Comparison of ENCODE assay signal across 10 cellular contexts in the genomic region with DNA sequence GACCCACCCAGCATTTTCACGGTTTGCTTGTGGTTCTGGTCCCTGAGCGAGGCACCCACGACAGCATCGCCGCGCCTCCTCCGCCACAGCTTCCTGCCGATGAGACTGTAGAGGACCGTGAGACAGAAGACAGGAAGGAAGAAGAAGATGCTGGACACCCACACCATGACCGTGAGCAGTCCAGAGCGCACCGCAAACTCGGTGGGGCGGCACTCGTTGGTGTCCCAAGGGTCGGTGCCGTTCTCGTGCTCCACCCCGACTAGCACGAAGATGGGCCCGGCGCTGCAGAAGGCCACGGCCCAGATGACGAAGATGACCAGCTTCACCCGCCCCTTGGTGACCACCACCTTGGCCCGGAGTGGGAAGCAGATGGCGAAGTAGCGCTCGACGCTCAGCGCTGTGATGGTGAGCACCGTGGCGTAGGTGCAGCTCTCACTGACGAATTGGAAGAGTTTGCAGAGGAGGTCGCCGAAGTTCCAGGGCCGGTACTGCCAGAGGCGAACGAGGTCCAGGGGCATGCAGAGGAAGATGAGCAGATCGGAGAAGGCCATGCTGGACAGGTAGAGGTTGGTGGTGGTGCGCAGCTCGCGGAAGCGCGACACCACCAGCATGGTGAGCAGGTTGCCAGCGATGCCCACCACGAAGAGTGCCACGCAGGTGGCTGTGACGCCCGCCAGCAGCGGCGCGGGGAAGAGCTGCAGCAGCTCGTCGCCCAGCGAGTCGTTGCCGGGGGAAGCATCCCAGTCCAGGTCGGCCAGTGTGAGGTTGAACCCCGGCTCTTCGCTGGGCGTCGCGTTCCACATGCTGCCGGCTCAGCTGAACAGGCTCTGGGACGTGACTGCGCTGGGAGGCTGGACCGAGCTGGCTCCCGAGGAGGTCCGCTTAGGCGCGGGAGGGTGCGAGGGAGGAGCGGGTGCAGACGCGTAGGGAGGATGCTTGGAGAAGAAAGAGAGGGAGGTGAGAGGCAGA. TPM values are rescaled to one million over a fixed set of nuclear protein-coding genes. Genes with fewer than 3 reads are reported as not detected.
DNase-seq lines count a peak whose midpoint lies in the region; ATAC-seq and TF ChIP-seq lines count a peak whose summit lies in the region.
"Had no signal": no experiment of that assay in that cellular context is flagged by ENCODE, and none has a peak within 500 bp of the region (broad histone marks: within the 10 kb centered on the region; RNA-seq: fewer than 3 reads in every experiment).

TSS of gene GHSR (minus strand) at position 846 of the 969 bp plus-strand sequence. CDS start at position 803, 43 bp downstream.

- H3K36me3 ChIP-seq in CD8-positive, alpha-beta memory T cell (ENCODE audit: insufficient read depth, low read length) = no peaks in the 10 kb centered on the region
- H3K36me3 ChIP-seq in IMR-90 (ENCODE audit: control insufficient read depth, insufficient read depth, low read length) = no peaks in the 10 kb centered on the region
- no peaks in the 10 kb centered on the region for H3K36me3 ChIP-seq in WERI-Rb-1

- 12% methylated on average over 59 of the region's 76 CpGs; no CpG with 5 or more reads in 1 of the 2 experiments for WGBS in IMR-90 (ENCODE audit: extremely low coverage in 2 of 2, insufficient read length in 1 of 2), 2 experiments

- H3K36me3 Mint-ChIP-seq in CD8-positive, alpha-beta memory T cell = peaks cover 0 to 3% (median 0%) of the 10 kb centered on the region in 3 donors
- no peaks in the 10 kb centered on the region for H3K36me3 Mint-ChIP-seq in activated naive CD8-positive, alpha-beta T cell treated with anti-CD3 and anti-CD28 coated beads, Interleukin-2, amount 50 U/mL, for 24 hours (ENCODE audit: low read depth)
- H3K36me3 Mint-ChIP-seq in naive thymus-derived CD8-positive, alpha-beta T cell = peaks cover 0 to 19% (median 0%) of the 10 kb centered on the region in 3 donors

- POLR2A ChIA-PET in CD8-positive, alpha-beta memory T cell (lab: Charles Lee) = no interaction called here
- POLR2A ChIA-PET in IMR-90 (lab: Charles Lee; ENCODE audit: unreplicated experiment) = interaction anchor here (0.6 kb wide), 1 partner anchor 598 kb away, joined by 3 read pairs; no protein-coding TSS in a partner anchor
- POLR2A ChIA-PET in naive thymus-derived CD8-positive, alpha-beta T cell (lab: Charles Lee) = no interaction called here

- H4K20me1 ChIP-seq in IMR-90 (ENCODE audit: insufficient read depth, low read length) = peaks cover 3% of the 10 kb centered on the region; the same call in 1 of the 2 replicates

- H3K27ac ChIP-seq in CD8-positive, alpha-beta memory T cell (ENCODE audit: low read depth, low read length) = no peak within 1 kb of the TSS
- H3K27ac ChIP-seq in IMR-90 (ENCODE audit: insufficient read depth, low read length) (no peak within 1 kb of the TSS), WERI-Rb-1 (no peak within 1 kb of the TSS)

- H4K5ac ChIP-seq in IMR-90 (ENCODE audit: low read depth, low read length) = no peak within 1 kb of the TSS

- in situ Hi-C loops in IMR-90 (cut with MboI; ENCODE audit: low sequenced_read_pairs) = no loop called here

- no peak for TF ChIP-seq POLR2A in IMR-90 (IDR thresholded peaks at IDR 0.05; ENCODE audit: low read depth, low read length)

- BruUV-seq in IMR-90 (replicated peaks; lab: Mats Ljungman, UMichigan) = no TSS peak

- no peak within 1 kb of the TSS for H2BK5ac ChIP-seq in IMR-90 (ENCODE audit: low read depth, low read length, poor library complexity, severe bottlenecking)

- ATAC-seq in IMR-90 (ENCODE audit: low read depth) (no peak), GM21515 (IDR thresholded peaks at IDR 0.05; ENCODE audit: unreplicated experiment) (no peak), esophagus mucosa (no peak)
- ATAC-seq in activated naive CD8-positive, alpha-beta T cell treated with anti-CD3 and anti-CD28 coated beads, Interleukin-2, amount 50 U/mL, for 24 hours = peak; percentile 35
- ATAC-seq in naive thymus-derived CD8-positive, alpha-beta T cell = peak in 1 of 2 donors; percentile 52

- H4K8ac ChIP-seq in IMR-90 (ENCODE audit: low read depth in 2 of 2, low read length in 2 of 2) = no peak within 1 kb of the TSS

- no peak within 1 kb of the TSS for H3K4ac ChIP-seq in IMR-90 (ENCODE audit: low read depth, low read length)

- H3K9me1 ChIP-seq in IMR-90 (ENCODE audit: insufficient read depth, low read length) = no peaks in the 10 kb centered on the region

- H3K79me1 ChIP-seq in IMR-90 (ENCODE audit: low read depth in 1 of 2, low read length in 2 of 2) = no peaks in the 10 kb centered on the region

- no peak within 1 kb of the TSS for H2BK20ac ChIP-seq in IMR-90 (ENCODE audit: low read depth, low read length)

- CTCF ChIA-PET in CD8-positive, alpha-beta memory T cell (lab: Charles Lee) = interaction anchor here (1.1 to 1.9 kb wide), 2 partner anchors 13 to 177 kb away, joined by 3 to 7 read pairs; no protein-coding TSS in a partner anchor
- CTCF ChIA-PET in IMR-90 (lab: Yijun Ruan, JAX) = no interaction called here

- no peak within 1 kb of the TSS for H2BK120ac ChIP-seq in IMR-90 (ENCODE audit: low read depth, low read length)

- peak within 1 kb of the TSS; percentile 56 for H2AFZ ChIP-seq in IMR-90 (replicated peaks; ENCODE audit: low read length, poor library complexity)

- TF ChIP-seq CTCF in IMR-90 (conservative IDR thresholded peaks at IDR 0.05; ENCODE audit: low read depth, low read length) = no peak
- TF ChIP-seq CTCF in WERI-Rb-1 (IDR thresholded peaks at IDR 0.05; ENCODE audit: low read depth, low read length) = no peak

- H2AK9ac ChIP-seq in IMR-90 (replicated peaks; ENCODE audit: low read depth, low read length, poor library complexity) = no peak within 1 kb of the TSS

- peak in 1 of 5 donors; percentile 7 for DNase-seq in CD8-positive, alpha-beta memory T cell
- DNase-seq in IMR-90 = no peak
- no peak for DNase-seq in activated naive CD8-positive, alpha-beta T cell treated with anti-CD3 and anti-CD28 coated beads, Interleukin-2, amount 50 U/mL, for 24 hours
- DNase-seq in naive thymus-derived CD8-positive, alpha-beta T cell = no peak
- DNase-seq in NCI-H1694 (lab: John Stamatoyannopoulos, UW) = no peak
- no peak for DNase-seq in WERI-Rb-1
- DNase-seq: mesenchymal stem cell had no signal

- H3K18ac ChIP-seq in IMR-90 (ENCODE audit: low read depth, low read length) = no peak within 1 kb of the TSS

- peak within 1 kb of the TSS; percentile 49 to 86 (median 73) for H3K4me3 Mint-ChIP-seq in CD8-positive, alpha-beta memory T cell
- H3K4me3 Mint-ChIP-seq in activated naive CD8-positive, alpha-beta T cell treated with anti-CD3 and anti-CD28 coated beads, Interleukin-2, amount 50 U/mL, for 24 hours = peak within 1 kb of the TSS; percentile 48
- H3K4me3 Mint-ChIP-seq in naive thymus-derived CD8-positive, alpha-beta T cell = peak within 1 kb of the TSS; percentile 54 to 82 (median 66)

- peaks cover 21 to 38% (median 35%) of the 10 kb centered on the region in 3 donors for H3K4me1 Mint-ChIP-seq in CD8-positive, alpha-beta memory T cell
- H3K4me1 Mint-ChIP-seq in activated naive CD8-positive, alpha-beta T cell treated with anti-CD3 and anti-CD28 coated beads, Interleukin-2, amount 50 U/mL, for 24 hours = peaks cover 23% of the 10 kb centered on the region
- H3K4me1 Mint-ChIP-seq in naive thymus-derived CD8-positive, alpha-beta T cell = peaks cover 16 to 35% (median 33%) of the 10 kb centered on the region in 4 donors

- dilution Hi-C loops in IMR-90 (cut with HindIII; ENCODE audit: low sequenced_read_pairs, unreplicated experiment) = no loop called here

- H3K9ac ChIP-seq in IMR-90 (ENCODE audit: low read depth, low read length) = no peak within 1 kb of the TSS

- peak within 1 kb of the TSS in 3 of 8 donors; percentile 9 to 58 (median 29) for H3K27ac Mint-ChIP-seq in CD8-positive, alpha-beta memory T cell
- no peak within 1 kb of the TSS for H3K27ac Mint-ChIP-seq in activated naive CD8-positive, alpha-beta T cell treated with anti-CD3 and anti-CD28 coated beads, Interleukin-2, amount 50 U/mL, for 24 hours
- peak within 1 kb of the TSS in 2 of 10 donors; percentile 44 to 71 for H3K27ac Mint-ChIP-seq in naive thymus-derived CD8-positive, alpha-beta T cell

- H2AK5ac ChIP-seq in IMR-90 (ENCODE audit: low read depth, low read length) = no peak within 1 kb of the TSS

- H3K9me3 ChIP-seq in CD8-positive, alpha-beta memory T cell (ENCODE audit: low read length) = no peaks in the 10 kb centered on the region
- peaks cover 17% of the 10 kb centered on the region for H3K9me3 ChIP-seq in IMR-90 (ENCODE audit: control insufficient read depth, insufficient read depth, low read length)
- H3K9me3 ChIP-seq in WERI-Rb-1 (ENCODE audit: severe bottlenecking) = no peaks in the 10 kb centered on the region

- H4K91ac ChIP-seq in IMR-90 (ENCODE audit: insufficient read depth, low read depth, low read length) = no peak within 1 kb of the TSS

- no peak within 1 kb of the TSS for H3K56ac ChIP-seq in IMR-90 (ENCODE audit: extremely low read depth, insufficient read depth, low read length)

- peaks cover 25% of the 10 kb centered on the region for H3K27me3 ChIP-seq in CD8-positive, alpha-beta memory T cell (ENCODE audit: insufficient read depth, low read length, poor library complexity, severe bottlenecking)
- H3K27me3 ChIP-seq in IMR-90 (ENCODE audit: control insufficient read depth, insufficient read depth, low read length) (peaks cover 46% of the 10 kb centered on the region), WERI-Rb-1 (ENCODE audit: insufficient read depth, low read depth, severe bottlenecking) (no peaks in the 10 kb centered on the region)

- H3K9me3 Mint-ChIP-seq in CD8-positive, alpha-beta memory T cell = peaks cover 0 to 8% (median 0%) of the 10 kb centered on the region in 5 donors
- no peaks in the 10 kb centered on the region for H3K9me3 Mint-ChIP-seq in activated naive CD8-positive, alpha-beta T cell treated with anti-CD3 and anti-CD28 coated beads, Interleukin-2, amount 50 U/mL, for 24 hours
- H3K9me3 Mint-ChIP-seq in naive thymus-derived CD8-positive, alpha-beta T cell = peaks cover 0 to 6% (median 1%) of the 10 kb centered on the region in 9 donors

- H2BK15ac ChIP-seq in IMR-90 (ENCODE audit: low read depth, low read length) = no peak within 1 kb of the TSS

- H3K4me3 ChIP-seq in CD8-positive, alpha-beta memory T cell (ENCODE audit: low read length) = peak within 1 kb of the TSS; percentile 20
- H3K4me3 ChIP-seq in IMR-90 (ENCODE audit: insufficient read depth, low read depth, low read length) = no peak within 1 kb of the TSS
- no peak within 1 kb of the TSS for H3K4me3 ChIP-seq in WERI-Rb-1 (ENCODE audit: low read depth, low read length)

- no peak within 1 kb of the TSS; the same call in 1 of the 2 replicates for H3K4me2 ChIP-seq in IMR-90 (ENCODE audit: low read depth, low read length)

- H3K14ac ChIP-seq in IMR-90 (replicated peaks; ENCODE audit: low read depth, low read length) = no peak within 1 kb of the TSS

- H3K4me1 ChIP-seq in CD8-positive, alpha-beta memory T cell (ENCODE audit: insufficient read depth, low read length) = peaks cover 20% of the 10 kb centered on the region
- no peaks in the 10 kb centered on the region for H3K4me1 ChIP-seq in IMR-90 (ENCODE audit: control insufficient read depth, insufficient read depth, low read length)

- peaks cover 50 to 86% of the 10 kb centered on the region in 2 donors for H3K27me3 Mint-ChIP-seq in CD8-positive, alpha-beta memory T cell
- peaks cover 68% of the 10 kb centered on the region for H3K27me3 Mint-ChIP-seq in activated naive CD8-positive, alpha-beta T cell treated with anti-CD3 and anti-CD28 coated beads, Interleukin-2, amount 50 U/mL, for 24 hours
- peaks cover 45 to 71% (median 64%) of the 10 kb centered on the region in 5 donors for H3K27me3 Mint-ChIP-seq in naive thymus-derived CD8-positive, alpha-beta T cell

- no peak within 1 kb of the TSS for H3K23ac ChIP-seq in IMR-90 (ENCODE audit: low read depth, low read length)

- TF ChIP-seq RAD21 in IMR-90 (IDR thresholded peaks at IDR 0.05; ENCODE audit: low read length) = no peak

- intact Hi-C loops in IMR-90 (cut with micrococcal nuclease) = no loop called here

RNA-seq across cellular contexts. Expression of gene GHSR, which starts in this region (rescaled TPM):
- total RNA-seq in CD8-positive, alpha-beta memory T cell = not detected
- polyA plus RNA-seq in CD8-positive, alpha-beta memory T cell = not detected
- not detected in 2 replicates for total RNA-seq in IMR-90 (2012; rRNA removed)
- polyA plus RNA-seq in IMR-90 (2012; rRNA removed) = not detected in 2 replicates
- polyA plus RNA-seq in IMR-90 (2012; cell fraction: cytosol; rRNA removed) = not detected in 2 replicates
- polyA plus RNA-seq in IMR-90 (2012; cell fraction: nucleus; rRNA removed; ENCODE audit: low replicate concordance) = not detected in 2 replicates
- total RNA-seq in naive thymus-derived CD8-positive, alpha-beta T cell = not detected
- not detected for polyA plus RNA-seq in naive thymus-derived CD8-positive, alpha-beta T cell
- total RNA-seq in esophagus mucosa = not detected
- total RNA-seq: right cardiac atrium had no signal
- polyA plus RNA-seq: right cardiac atrium had no signal
